ENCODE assay signal across 8 cellular contexts in the genomic region with DNA sequence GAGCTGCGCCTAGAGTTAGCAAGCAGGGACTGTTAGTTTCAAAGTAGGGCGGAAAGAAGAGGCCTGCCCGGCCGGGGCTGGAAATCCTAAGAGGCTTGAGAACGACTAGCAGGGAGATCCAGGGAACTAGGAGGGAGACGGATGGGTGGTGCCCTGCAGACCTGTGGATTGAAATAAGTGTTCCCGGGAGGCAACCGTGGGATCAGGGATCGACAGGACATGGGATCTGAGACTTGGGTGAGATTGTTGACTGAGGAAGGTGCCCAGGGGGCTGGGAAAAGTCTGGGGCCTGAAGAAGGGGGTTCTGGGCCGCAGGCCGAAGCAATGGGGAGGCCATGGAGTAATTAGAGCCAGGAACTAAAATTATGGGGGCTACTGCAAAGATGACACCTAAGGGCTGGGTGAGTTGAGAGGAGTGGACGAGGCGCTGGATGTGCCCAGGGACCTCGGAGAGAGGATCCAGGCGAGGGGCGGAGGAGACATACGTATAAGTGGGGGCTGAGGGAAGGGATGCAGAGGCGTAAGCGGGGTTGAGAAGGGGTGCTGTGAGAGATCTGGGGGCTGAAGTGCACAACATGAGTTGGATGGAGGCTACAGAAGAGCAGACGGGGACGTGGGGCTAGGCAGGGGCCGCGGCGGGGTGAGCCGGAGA. TPM values are rescaled to one million over a fixed set of nuclear protein-coding genes. Genes with fewer than 3 reads are reported as not detected.
A peak's percentile ranks its signal among the peaks of the same experiment; 100 is the strongest.
DNase-seq lines count a peak whose midpoint lies in the region; ATAC-seq and TF ChIP-seq lines count a peak whose summit lies in the region.

No MANE protein-coding gene starts in this region.

- H3K27me3 ChIP-seq in upper lobe of left lung = no peaks in the 10 kb centered on the region

- 3 to 5% methylated on average over 25 of the region's 25 CpGs for WGBS in lower leg skin, 2 donors
- WGBS in upper lobe of left lung, 2 donors = 2 to 3% methylated on average over 23 to 25 of the region's 25 CpGs

- ATAC-seq in GM21515 (IDR thresholded peaks at IDR 0.05; ENCODE audit: unreplicated experiment) (peak; percentile 14), upper lobe of left lung (ENCODE audit: low FRiP score in 2 of 2) (peak; percentile 27 to 28), HG02588 (IDR thresholded peaks at IDR 0.05; ENCODE audit: unreplicated experiment) (no peak)

- peak overlapping the region; percentile 80 for H3K27ac ChIP-seq in cingulate gyrus (ENCODE audit: low read depth, low read length)
- peak overlapping the region; percentile 78 to 97 (median 88) for H3K27ac ChIP-seq in upper lobe of left lung

- TF ChIP-seq POLR2A in lower leg skin (IDR thresholded peaks at IDR 0.05) = no peak
- TF ChIP-seq POLR2A in upper lobe of left lung (IDR thresholded peaks at IDR 0.05) = no peak

- TF ChIP-seq CTCF in lower leg skin (IDR thresholded peaks at IDR 0.05) = no peak
- no peak for TF ChIP-seq CTCF in upper lobe of left lung (IDR thresholded peaks at IDR 0.05)

- TF ChIP-seq EP300 in upper lobe of left lung (IDR thresholded peaks at IDR 0.05) = no peak

- no peaks in the 10 kb centered on the region for H3K9me3 ChIP-seq in upper lobe of left lung

- no peaks in the 10 kb centered on the region for H3K36me3 ChIP-seq in upper lobe of left lung

- peak; percentile 40 for DNase-seq in COR-L47 (lab: John Stamatoyannopoulos, UW)
- DNase-seq in NCI-H146 (lab: John Stamatoyannopoulos, UW) = peak; percentile 46
- no peak for DNase-seq in lower leg skin (ENCODE audit: low spot score in 2 of 2)
- no peak for DNase-seq in upper lobe of left lung
- DNase-seq in ureter (ENCODE audit: low spot score) = no peak

- intact Hi-C loops in lower leg skin (cut with DNase I; ENCODE audit: low total_unique reads) = no loop called here

- peaks cover 8 to 43% (median 24%) of the 10 kb centered on the region in 4 donors for H3K4me1 ChIP-seq in upper lobe of left lung

- H3K4me3 ChIP-seq in lower leg skin (ENCODE audit: low read depth, poor library complexity, severe bottlenecking) = peak overlapping the region; percentile 77
- peak overlapping the region; percentile 77 to 95 (median 84) for H3K4me3 ChIP-seq in upper lobe of left lung

RNA-seq across cellular contexts. Expression of a gene that starts 0.6 kb away (rescaled TPM):
- total RNA-seq in lower leg skin = 10 to 100 TPM; 66.0 to 84.7 (median 75.5) TPM
- 100 to 1,000 TPM; 110 to 314 (median 254) TPM for total RNA-seq in upper lobe of left lung
- 64.0 TPM for total RNA-seq in ureter

RNA-seq across cellular contexts. Expression of a gene that starts 38.6 kb away (rescaled TPM):
- total RNA-seq in lower leg skin (100 to 1,000 TPM; 128 to 289 (median 164) TPM), upper lobe of left lung (10 to 100 TPM in 1 of 6 donors, 1 to 10 TPM in 5; 3.0 to 11.5 (median 5.2) TPM), ureter (1.8 TPM)

Comparison
In these comparisons a context has a peak if more than half of its experiments do, and no peak if none do; other contexts are left out.
1. DNase-seq: peak in COR-L47 (single experiment) and NCI-H146 (single experiment); none in lower leg skin (0 of 2), upper lobe of left lung (0 of 2) and ureter (single experiment).
2. RNA of a gene that starts 38.6 kb away (total RNA-seq): 128 to 289 TPM in lower leg skin; 3.0 to 11.5 TPM in upper lobe of left lung and 1.8 TPM in ureter (single experiment); every median in the first group is over 10 times any median in the second.